Comparison of ENCODE assay signal across 1 cellular context in genomic region chr21:44801468-44802395, GRCh38.
TF ChIP-seq lines count a peak whose summit lies in the region.

TSS of gene UBE2G2 (minus strand) at chr21:44801820. CDS start at chr21:44801748, 72 bp downstream.

TF ChIP-seq in GM12878, 131 proteins besides CTCF, POLR2A, EP300 and RAD21 (continued from another document and continues in another):
- TF ChIP-seq, protein P1, sequence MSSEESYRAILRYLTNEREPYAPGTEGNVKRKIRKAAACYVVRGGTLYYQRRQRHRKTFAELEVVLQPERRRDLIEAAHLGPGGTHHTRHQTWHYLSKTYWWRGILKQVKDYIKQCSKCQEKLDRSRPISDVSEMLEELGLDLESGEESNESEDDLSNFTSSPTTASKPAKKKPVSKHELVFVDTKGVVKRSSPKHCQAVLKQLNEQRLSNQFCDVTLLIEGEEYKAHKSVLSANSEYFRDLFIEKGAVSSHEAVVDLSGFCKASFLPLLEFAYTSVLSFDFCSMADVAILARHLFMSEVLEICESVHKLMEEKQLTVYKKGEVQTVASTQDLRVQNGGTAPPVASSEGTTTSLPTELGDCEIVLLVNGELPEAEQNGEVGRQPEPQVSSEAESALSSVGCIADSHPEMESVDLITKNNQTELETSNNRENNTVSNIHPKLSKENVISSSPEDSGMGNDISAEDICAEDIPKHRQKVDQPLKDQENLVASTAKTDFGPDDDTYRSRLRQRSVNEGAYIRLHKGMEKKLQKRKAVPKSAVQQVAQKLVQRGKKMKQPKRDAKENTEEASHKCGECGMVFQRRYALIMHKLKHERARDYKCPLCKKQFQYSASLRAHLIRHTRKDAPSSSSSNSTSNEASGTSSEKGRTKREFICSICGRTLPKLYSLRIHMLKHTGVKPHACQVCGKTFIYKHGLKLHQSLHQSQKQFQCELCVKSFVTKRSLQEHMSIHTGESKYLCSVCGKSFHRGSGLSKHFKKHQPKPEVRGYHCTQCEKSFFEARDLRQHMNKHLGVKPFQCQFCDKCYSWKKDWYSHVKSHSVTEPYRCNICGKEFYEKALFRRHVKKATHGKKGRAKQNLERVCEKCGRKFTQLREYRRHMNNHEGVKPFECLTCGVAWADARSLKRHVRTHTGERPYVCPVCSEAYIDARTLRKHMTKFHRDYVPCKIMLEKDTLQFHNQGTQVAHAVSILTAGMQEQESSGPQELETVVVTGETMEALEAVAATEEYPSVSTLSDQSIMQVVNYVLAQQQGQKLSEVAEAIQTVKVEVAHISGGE (CRISPR knock-in tag; IDR thresholded peaks at IDR 0.05), result 0 out of 2 replicates have a peak, but pooled peaks have one; percentile 48
- TF ChIP-seq, protein P2, sequence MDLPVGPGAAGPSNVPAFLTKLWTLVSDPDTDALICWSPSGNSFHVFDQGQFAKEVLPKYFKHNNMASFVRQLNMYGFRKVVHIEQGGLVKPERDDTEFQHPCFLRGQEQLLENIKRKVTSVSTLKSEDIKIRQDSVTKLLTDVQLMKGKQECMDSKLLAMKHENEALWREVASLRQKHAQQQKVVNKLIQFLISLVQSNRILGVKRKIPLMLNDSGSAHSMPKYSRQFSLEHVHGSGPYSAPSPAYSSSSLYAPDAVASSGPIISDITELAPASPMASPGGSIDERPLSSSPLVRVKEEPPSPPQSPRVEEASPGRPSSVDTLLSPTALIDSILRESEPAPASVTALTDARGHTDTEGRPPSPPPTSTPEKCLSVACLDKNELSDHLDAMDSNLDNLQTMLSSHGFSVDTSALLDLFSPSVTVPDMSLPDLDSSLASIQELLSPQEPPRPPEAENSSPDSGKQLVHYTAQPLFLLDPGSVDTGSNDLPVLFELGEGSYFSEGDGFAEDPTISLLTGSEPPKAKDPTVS (IDR thresholded peaks at IDR 0.05; ENCODE audit: low read depth, low read length), result no peak
- TF ChIP-seq BHLHE40 (IDR thresholded peaks at IDR 0.05; ENCODE audit: borderline replicate concordance in 1 of 2, low read depth in 2 of 2, low read length in 1 of 2), result peak; percentile 77 to 93; a peak in 3 of 4 replicates
- TF ChIP-seq JUND (IDR thresholded peaks at IDR 0.05; ENCODE audit: low read depth, low read length), result no peak
- TF ChIP-seq NBN (IDR thresholded peaks at IDR 0.05), result 0 out of 2 replicates have a peak, but pooled peaks have one; percentile 11
- TF ChIP-seq CHD2 (IDR thresholded peaks at IDR 0.05; ENCODE audit: borderline replicate concordance, low read depth, low read length), result peak; percentile 59; the same call in 1 of the 2 replicates
- TF ChIP-seq GATAD2B (conservative IDR thresholded peaks at IDR 0.05; ENCODE audit: low read depth), result peak; percentile 89
- 0 out of 4 replicates have a peak, but pooled peaks of 1 of the 2 experiments have one; percentile 15 for TF ChIP-seq SRF (IDR thresholded peaks at IDR 0.05; ENCODE audit: low read depth in 2 of 2, low read length in 2 of 2)
- peak; percentile 54; the same call in 1 of the 2 replicates for TF ChIP-seq ZNF207 (IDR thresholded peaks at IDR 0.05; ENCODE audit: borderline replicate concordance)
- TF ChIP-seq POU2F2 (IDR thresholded peaks at IDR 0.05; ENCODE audit: borderline replicate concordance, low read depth, low read length), result peak; percentile 9; the same call in 1 of the 3 replicates
- peak; percentile 72 for TF ChIP-seq HCFC1 (IDR thresholded peaks at IDR 0.05; ENCODE audit: low read length)
- TF ChIP-seq MYC (IDR thresholded peaks at IDR 0.05; ENCODE audit: insufficient read depth, insufficient read length, insufficient replicate concordance, low read length, severe bottlenecking), result peak; percentile 78
- TF ChIP-seq SREBF1 (IDR thresholded peaks at IDR 0.05; ENCODE audit: low read length), result 0 out of 2 replicates have a peak, but pooled peaks have one; percentile 59
- TF ChIP-seq, protein P3, sequence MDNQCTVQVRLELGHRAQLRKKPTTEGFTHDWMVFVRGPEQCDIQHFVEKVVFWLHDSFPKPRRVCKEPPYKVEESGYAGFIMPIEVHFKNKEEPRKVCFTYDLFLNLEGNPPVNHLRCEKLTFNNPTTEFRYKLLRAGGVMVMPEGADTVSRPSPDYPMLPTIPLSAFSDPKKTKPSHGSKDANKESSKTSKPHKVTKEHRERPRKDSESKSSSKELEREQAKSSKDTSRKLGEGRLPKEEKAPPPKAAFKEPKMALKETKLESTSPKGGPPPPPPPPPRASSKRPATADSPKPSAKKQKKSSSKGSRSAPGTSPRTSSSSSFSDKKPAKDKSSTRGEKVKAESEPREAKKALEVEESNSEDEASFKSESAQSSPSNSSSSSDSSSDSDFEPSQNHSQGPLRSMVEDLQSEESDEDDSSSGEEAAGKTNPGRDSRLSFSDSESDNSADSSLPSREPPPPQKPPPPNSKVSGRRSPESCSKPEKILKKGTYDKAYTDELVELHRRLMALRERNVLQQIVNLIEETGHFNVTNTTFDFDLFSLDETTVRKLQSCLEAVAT (IDR thresholded peaks at IDR 0.05), result no peak
- TF ChIP-seq SIN3A (IDR thresholded peaks at IDR 0.05; ENCODE audit: low read depth, low read length), result peak; percentile 86
- TF ChIP-seq SP1 (IDR thresholded peaks at IDR 0.05; ENCODE audit: low read depth, low read length), result no peak
- TF ChIP-seq TAF1 (IDR thresholded peaks at IDR 0.05; ENCODE audit: borderline replicate concordance, low read depth, low read length), result peak; percentile 78; the same call in 1 of the 2 replicates
- TF ChIP-seq CBX5 (IDR thresholded peaks at IDR 0.05; ENCODE audit: low read depth), result no peak
- TF ChIP-seq POLR2AphosphoS5 (IDR thresholded peaks at IDR 0.05; ENCODE audit: low read length), result peak; percentile 74; the same call in 1 of the 2 replicates
- TF ChIP-seq TBL1XR1 (IDR thresholded peaks at IDR 0.05; ENCODE audit: low read depth, low read length), result peak; percentile 46
- TF ChIP-seq CBFB (IDR thresholded peaks at IDR 0.05; ENCODE audit: low read depth), result 0 out of 2 replicates have a peak, but pooled peaks have one; percentile 38
- TF ChIP-seq ZNF687 (IDR thresholded peaks at IDR 0.05), result peak; percentile 96
- peak; percentile 51 for TF ChIP-seq KLF5 (IDR thresholded peaks at IDR 0.05; ENCODE audit: partially characterized antibody)
- TF ChIP-seq WRNIP1 (IDR thresholded peaks at IDR 0.05; ENCODE audit: borderline replicate concordance, low read depth, low read length), result no peak
- peak; percentile 97 for TF ChIP-seq NKRF (conservative IDR thresholded peaks at IDR 0.05)
- TF ChIP-seq GABPA (IDR thresholded peaks at IDR 0.05; ENCODE audit: low read depth), result peak; percentile 95
- 0 out of 2 replicates have a peak, but pooled peaks have one; percentile 46 for TF ChIP-seq TCF12 (IDR thresholded peaks at IDR 0.05; ENCODE audit: low read depth, low read length)
- TF ChIP-seq SUPT20H (IDR thresholded peaks at IDR 0.05; ENCODE audit: borderline replicate concordance, control insufficient read depth, low read depth, low read length), result no peak
- 0 out of 2 replicates have a peak, but pooled peaks have one; percentile 48 for TF ChIP-seq NFXL1 (IDR thresholded peaks at IDR 0.05; ENCODE audit: borderline replicate concordance)
- TF ChIP-seq, protein P4, sequence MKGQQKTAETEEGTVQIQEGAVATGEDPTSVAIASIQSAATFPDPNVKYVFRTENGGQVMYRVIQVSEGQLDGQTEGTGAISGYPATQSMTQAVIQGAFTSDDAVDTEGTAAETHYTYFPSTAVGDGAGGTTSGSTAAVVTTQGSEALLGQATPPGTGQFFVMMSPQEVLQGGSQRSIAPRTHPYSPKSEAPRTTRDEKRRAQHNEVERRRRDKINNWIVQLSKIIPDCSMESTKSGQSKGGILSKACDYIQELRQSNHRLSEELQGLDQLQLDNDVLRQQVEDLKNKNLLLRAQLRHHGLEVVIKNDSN (IDR thresholded peaks at IDR 0.05; ENCODE audit: borderline replicate concordance, extremely low read length, insufficient read depth, low read depth, low read length), result no peak
- TF ChIP-seq RB1 (IDR thresholded peaks at IDR 0.05; ENCODE audit: borderline replicate concordance), result peak; percentile 87; the same call in 1 of the 2 replicates
- peak; percentile 71; the same call in 1 of the 2 replicates for TF ChIP-seq STAT1 (conservative IDR thresholded peaks at IDR 0.05)
- peak; percentile 99 for TF ChIP-seq NR2C1 (IDR thresholded peaks at IDR 0.05)
- peak; percentile 59 for TF ChIP-seq RELA (IDR thresholded peaks at IDR 0.05; ENCODE audit: borderline replicate concordance, partially characterized antibody)
- peak; percentile 77 for TF ChIP-seq SMAD5 (IDR thresholded peaks at IDR 0.05; ENCODE audit: low read depth)
- peak in 1 of 2 experiments; percentile 55; a peak in 1 of 3 replicates for TF ChIP-seq EGR1 (IDR thresholded peaks at IDR 0.05; ENCODE audit: borderline replicate concordance in 1 of 2, low read depth in 2 of 2, low read length in 2 of 2)
- TF ChIP-seq ELK1 (IDR thresholded peaks at IDR 0.05; ENCODE audit: low read depth, low read length), result no peak
- peak; percentile 60 for TF ChIP-seq BCL3 (IDR thresholded peaks at IDR 0.05; ENCODE audit: borderline replicate concordance, insufficient read depth, low read depth, low read length, poor library complexity, severe bottlenecking)
- no peak for TF ChIP-seq YBX1 (IDR thresholded peaks at IDR 0.05)
- TF ChIP-seq CHD1 (IDR thresholded peaks at IDR 0.05; ENCODE audit: low read depth, low read length), result no peak
- peak; percentile 31; the same call in 1 of the 2 replicates for TF ChIP-seq MTA2 (IDR thresholded peaks at IDR 0.05; ENCODE audit: low read depth)
- no peak for TF ChIP-seq NFYA (IDR thresholded peaks at IDR 0.05; ENCODE audit: borderline replicate concordance, low read depth, low read length)
- TF ChIP-seq PKNOX1 (IDR thresholded peaks at IDR 0.05), result peak; percentile 24; the same call in 1 of the 2 replicates
- peak; percentile 21 for TF ChIP-seq BACH1 (IDR thresholded peaks at IDR 0.05; ENCODE audit: borderline replicate concordance)
- TF ChIP-seq IKZF1 (conservative IDR thresholded peaks at IDR 0.05), result peak; percentile 79
